ENCODE assay signal across 30 cellular contexts in genomic region chr10:32163076-32163773, GRCh38.
DNase-seq lines count a peak whose midpoint lies in the region; ATAC-seq, FAIRE-seq and TF ChIP-seq lines count a peak whose summit lies in the region.
"Had no signal": no experiment of that assay in that cellular context is flagged by ENCODE, and none has a peak within 500 bp of the region (broad histone marks: within the 10 kb centered on the region; RNA-seq: fewer than 3 reads in every experiment).

No MANE protein-coding gene starts in this region.

- peak overlapping the region; percentile 63 for H3K4me2 ChIP-seq in HepG2 (ENCODE audit: low read depth, low read length)
- H3K4me2 ChIP-seq in mesendoderm (ENCODE audit: low read length) = no peak overlapping the region
- H3K4me2 ChIP-seq: BLaER1 had no signal

- peak; percentile 21; the same call in 2 of the 3 replicates for ATAC-seq in HepG2
- no peak for ATAC-seq in right lobe of liver
- no peak for ATAC-seq in HG02588 (IDR thresholded peaks at IDR 0.05; ENCODE audit: unreplicated experiment)
- no peak for ATAC-seq in HG02642 (IDR thresholded peaks at IDR 0.05; ENCODE audit: poor library complexity, unreplicated experiment)
- ATAC-seq: activated CD4-positive, alpha-beta T cell treated with anti-CD3 and anti-CD28 coated beads for 36 hours; HCT116; stimulated activated memory B cell treated with anti-CD40 and anti-IgM and Interleukin-4, amounts not matched to agents 10 μg/mL and 1 μg/mL and 100 μg/mL, for 72 hours had no signal

- 18% methylated on average over 8 of the region's 10 CpGs for WGBS in HepG2 (ENCODE audit: low lambda C conversion rate)
- 46% methylated on average over 6 of the region's 10 CpGs for WGBS in right lobe of liver (ENCODE audit: insufficient coverage, low coverage, low lambda C conversion rate, missing lambda C conversion rate)
- no CpG with 5 or more reads among the region's 10 CpGs for WGBS in mesendoderm (ENCODE audit: extremely low coverage, insufficient coverage, low lambda C conversion rate)

- no peak overlapping the region for H2BK120ac ChIP-seq in mesendoderm (ENCODE audit: low read depth, low read length)

- TF ChIP-seq POLR2A in HepG2 (IDR thresholded peaks at IDR 0.05; ENCODE audit: insufficient read depth in 1 of 2, low read depth in 2 of 2, low read length in 2 of 2) = no peak
- TF ChIP-seq POLR2A in right lobe of liver (IDR thresholded peaks at IDR 0.05) = no peak

- no peak overlapping the region for H3K18ac ChIP-seq in mesendoderm (ENCODE audit: low read length)

- peak overlapping the region; percentile 23; the same call in 1 of the 2 replicates for H3K9ac ChIP-seq in HepG2 (ENCODE audit: insufficient read depth, low read depth, low read length)
- H3K9ac ChIP-seq in mesendoderm (ENCODE audit: low read length) = no peak overlapping the region
- H3K9ac ChIP-seq: BLaER1 had no signal

- CTCF ChIA-PET in HepG2 (lab: Yijun Ruan, JAX; ENCODE audit: low intra/inter-chr PET ratio, low total read pairs) = no interaction called here

- no peaks in the 10 kb centered on the region for H3K36me3 ChIP-seq in HepG2 (replicated peaks in 1 of 2; ENCODE audit: control insufficient read depth in 1 of 2, insufficient read depth in 2 of 2, low read length in 2 of 2)
- H3K36me3 ChIP-seq in right lobe of liver = no peaks in the 10 kb centered on the region
- H3K36me3 ChIP-seq in bronchial epithelial cell (ENCODE audit: control insufficient read depth, insufficient read depth, low read length) = no peaks in the 10 kb centered on the region
- H3K36me3 ChIP-seq in mesendoderm (ENCODE audit: control insufficient read depth, insufficient read depth, low read length) = no peaks in the 10 kb centered on the region
- H3K36me3 ChIP-seq: BLaER1, esophagus squamous epithelium, neutrophil, spleen, suprapubic skin had no signal

- H2AK5ac ChIP-seq in mesendoderm (ENCODE audit: low read length) = peak overlapping the region; percentile 45

- H2AFZ ChIP-seq in HepG2 (ENCODE audit: low read length) = peak overlapping the region; percentile 69

- H3K9me3 ChIP-seq in HepG2 (ENCODE audit: low read length) (no peaks in the 10 kb centered on the region), right lobe of liver (no peaks in the 10 kb centered on the region)
- H3K9me3 ChIP-seq: BLaER1, esophagus squamous epithelium, neutrophil, spleen, suprapubic skin had no signal

- H4K5ac ChIP-seq in mesendoderm (ENCODE audit: low read length) = no peak overlapping the region

- no peak overlapping the region for H3K23ac ChIP-seq in mesendoderm (ENCODE audit: low read length)

- H3K56ac ChIP-seq in mesendoderm (ENCODE audit: low read length) = no peak overlapping the region

- no TSS peak for BruUV-seq in HepG2 (replicated peaks; lab: Mats Ljungman, UMichigan)

- H3K4me1 ChIP-seq in HepG2 (ENCODE audit: insufficient read depth, low read length) (peaks cover 55% of the 10 kb centered on the region), right lobe of liver (no peaks in the 10 kb centered on the region), mesendoderm (ENCODE audit: control insufficient read depth, low read depth, low read length) (no peaks in the 10 kb centered on the region)
- H3K4me1 ChIP-seq: esophagus squamous epithelium, spleen, suprapubic skin had no signal

- DNase-seq in HepG2 (ENCODE audit: low spot score) (no peak), right lobe of liver (no peak), bronchial epithelial cell (ENCODE audit: low read depth) (no peak), mesendoderm (no peak), NCI-H2171 treated with DMSO at 0.1 percent for 48 hours (lab: John Stamatoyannopoulos, UW) (no peak)
- no peak for DNase-seq in stimulated activated CD4-positive, alpha-beta T cell treated with anti-CD3 and anti-CD28 coated beads, Interleukin-4, amount 100 ng/mL, for 4 hours
- DNase-seq: activated CD4-positive, alpha-beta T cell treated with anti-CD3 and anti-CD28 coated beads for 36 hours; activated CD8-positive, alpha-beta memory T cell treated with anti-CD3 and anti-CD28 coated beads for 24 hours; activated naive CD4-positive, alpha-beta T cell; activated T-cell treated with anti-CD3 and anti-CD28 coated beads, Interleukin-2, amount 50 U/mL, for 24 hours; DND-41; endodermal cell; esophagus squamous epithelium; NCI-H1417; NCI-H446; SHP77 treated with DMSO at 0.1 percent for 48 hours; spleen; stimulated activated CD4-positive, alpha-beta T cell treated with anti-CD3 and anti-CD28 coated beads, Interleukin-2, amount 100 ng/mL, for 48 hours; T-helper 1 cell had no signal

- H4K20me1 ChIP-seq in HepG2 (ENCODE audit: insufficient read depth, low read length) = no peaks in the 10 kb centered on the region
- H4K20me1 ChIP-seq: BLaER1 had no signal

- H3K27ac ChIP-seq in HepG2 (ENCODE audit: extremely low read length, insufficient read depth, low read length) = no peak overlapping the region
- H3K27ac ChIP-seq in right lobe of liver = no peak overlapping the region
- H3K27ac ChIP-seq in mesendoderm (ENCODE audit: low read depth, low read length) = no peak overlapping the region
- H3K27ac ChIP-seq: BLaER1, coronary artery, esophagus squamous epithelium, neutrophil, spleen, suprapubic skin had no signal

- H3K27me3 ChIP-seq in HepG2 (ENCODE audit: control insufficient read depth in 1 of 2, insufficient read depth in 2 of 2, low read length in 2 of 2) = no peaks in the 10 kb centered on the region; a peak in 1 of 5 replicates
- H3K27me3 ChIP-seq in right lobe of liver = no peaks in the 10 kb centered on the region
- H3K27me3 ChIP-seq in bronchial epithelial cell (ENCODE audit: control insufficient read depth, insufficient read depth, low read length) = no peaks in the 10 kb centered on the region
- no peaks in the 10 kb centered on the region for H3K27me3 ChIP-seq in mesendoderm (ENCODE audit: insufficient read depth, low read length, poor library complexity)
- H3K27me3 ChIP-seq: BLaER1, neutrophil, spleen, suprapubic skin had no signal

- POLR2A ChIA-PET in HepG2 (lab: Yijun Ruan, JAX) = no interaction called here

- no peak for TF ChIP-seq CTCF in HepG2 (CRISPR knock-in tag; IDR thresholded peaks at IDR 0.05)
- TF ChIP-seq CTCF in right lobe of liver (IDR thresholded peaks at IDR 0.05) = no peak
- no peak for TF ChIP-seq CTCF in bronchial epithelial cell (IDR thresholded peaks at IDR 0.05; ENCODE audit: insufficient read depth, low read length, severe bottlenecking)

- FAIRE-seq in HepG2 (lab: Jason Lieb, UNC) = no peak
- FAIRE-seq in bronchial epithelial cell (lab: Jason Lieb, UNC) = peak; percentile 70
- FAIRE-seq: A204.1, keratinocyte, TTC549 had no signal

- no peak for TF ChIP-seq EP300 in HepG2 (IDR thresholded peaks at IDR 0.05; ENCODE audit: low read depth in 2 of 2, low read length in 2 of 2)
- TF ChIP-seq EP300 in HepG2 (CRISPR knock-in tag; IDR thresholded peaks at IDR 0.05; ENCODE audit: borderline replicate concordance) = no peak

- H3K79me1 ChIP-seq in mesendoderm (ENCODE audit: low read length) = no peaks in the 10 kb centered on the region

- H3K79me2 ChIP-seq in HepG2 (ENCODE audit: insufficient read depth, low read length) (no peaks in the 10 kb centered on the region), mesendoderm (ENCODE audit: control insufficient read depth, insufficient read depth, low read length) (no peaks in the 10 kb centered on the region)

- TF ChIP-seq RAD21 in HepG2 (CRISPR knock-in tag; IDR thresholded peaks at IDR 0.05) = no peak

- intact Hi-C loops in HepG2 (cut with micrococcal nuclease; ENCODE audit: unreplicated experiment) = no loop called here
- intact Hi-C loops in right lobe of liver (cut with DNase I) = no loop called here

- H3K4me3 ChIP-seq in HepG2 (replicated peaks in 1 of 3; ENCODE audit: insufficient read depth in 1 of 3, low read depth in 2 of 3, low read length in 3 of 3) (peak overlapping the region in 1 of 3 experiments; percentile 42; a peak in 1 of 6 replicates), right lobe of liver (no peak overlapping the region), bronchial epithelial cell (ENCODE audit: low read depth, low read length) (no peak overlapping the region), mesendoderm (ENCODE audit: low read length) (no peak overlapping the region)
- H3K4me3 ChIP-seq: BLaER1, coronary artery, esophagus squamous epithelium, spleen, suprapubic skin had no signal

- H2BK15ac ChIP-seq in mesendoderm (replicated peaks; ENCODE audit: low read depth) = no peak overlapping the region

- in situ Hi-C loops in HepG2 (cut with HindIII; ENCODE audit: extremely low pct_ligation_motif_present, low pct_unique_long_range_greater_than_20kb) = no loop called here

- no peak overlapping the region for H2BK5ac ChIP-seq in mesendoderm (ENCODE audit: low read length)

- H4K8ac ChIP-seq in mesendoderm (ENCODE audit: low read depth, low read length) = no peak overlapping the region

- H3K4ac ChIP-seq in mesendoderm (ENCODE audit: low read depth, low read length) = no peak overlapping the region

TF ChIP-seq in HepG2, 621 proteins besides CTCF, POLR2A, EP300 and RAD21 (continues in another document):
- no peak for TF ChIP-seq ZNF557 (CRISPR knock-in tag; IDR thresholded peaks at IDR 0.05)
- TF ChIP-seq ZNF343 (CRISPR knock-in tag; IDR thresholded peaks at IDR 0.05) = no peak
- no peak for TF ChIP-seq E2F5 (CRISPR knock-in tag; conservative IDR thresholded peaks at IDR 0.05)
- TF ChIP-seq GMEB2 (CRISPR knock-in tag; IDR thresholded peaks at IDR 0.05; ENCODE audit: low read depth) = no peak
